17 cellular contexts compared by ENCODE assay signal in the genomic region with DNA sequence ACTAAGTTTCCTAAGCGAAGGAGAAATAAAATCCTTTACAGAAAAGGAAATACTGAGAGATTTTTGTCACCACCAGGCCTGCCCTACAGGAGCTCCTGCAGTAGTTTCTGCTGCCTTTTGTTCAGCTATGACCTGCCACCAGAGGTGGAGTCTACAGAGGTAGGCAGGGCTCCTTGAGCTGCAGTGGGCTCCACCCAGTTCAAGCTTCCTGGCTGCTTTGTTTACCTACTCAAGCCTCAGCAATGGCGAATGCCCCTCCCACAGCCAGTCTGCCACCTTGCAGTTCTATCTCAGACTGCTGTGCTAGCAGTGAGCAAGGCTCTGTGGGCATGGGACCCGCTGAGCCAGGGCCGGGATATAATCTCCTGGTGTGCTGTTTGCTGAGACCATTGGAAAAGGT. TPM values are rescaled to one million over a fixed set of nuclear protein-coding genes. Genes with fewer than 3 reads are reported as not detected.
"Had no signal": no experiment of that assay in that cellular context is flagged by ENCODE, and none has a peak within 500 bp of the region (broad histone marks: within the 10 kb centered on the region; RNA-seq: fewer than 3 reads in every experiment).

No MANE protein-coding gene starts in this region.

RNA-seq across cellular contexts. Expression of a gene that starts 57.6 kb away (rescaled TPM):
- total RNA-seq: dermis microvascular lymphatic vessel endothelial cell, gastrocnemius medialis, glomerular endothelial cell, left lobe of liver, liver, lung, natural killer cell, ovary, psoas muscle, renal cortical epithelial cell, right cardiac atrium, sigmoid colon, skeletal muscle tissue, thoracic aorta, tibial nerve, upper lobe of left lung had no signal
- polyA plus RNA-seq: liver, neural cell, ovary, right cardiac atrium had no signal
